In genomic region chr15:67863442-67863987, GRCh38 we compare ENCODE assay signal across 1 cellular context.
A peak's percentile ranks its signal among the peaks of the same experiment; 100 is the strongest.
TF ChIP-seq lines count a peak whose summit lies in the region.

No MANE protein-coding gene starts in this region.

TF ChIP-seq in WTC11, 78 proteins besides CTCF, POLR2A, EP300 and RAD21 (continued from another document):
- 0 out of 2 replicates have a peak, but pooled peaks have one; percentile 32 for TF ChIP-seq ZBTB21 (CRISPR knock-in tag; IDR thresholded peaks at IDR 0.05; ENCODE audit: borderline replicate concordance)
- TF ChIP-seq CREM (CRISPR knock-in tag; IDR thresholded peaks at IDR 0.05) = peak; percentile 72; the same call in 1 of the 2 replicates
- TF ChIP-seq E2F5 (CRISPR knock-in tag; IDR thresholded peaks at IDR 0.05) = peak; percentile 79; the same call in 1 of the 2 replicates
- 0 out of 2 replicates have a peak, but pooled peaks have one; percentile 40 for TF ChIP-seq SMAD4 (CRISPR knock-in tag; IDR thresholded peaks at IDR 0.05)
- no peak for TF ChIP-seq NR3C1 (CRISPR knock-in tag; conservative IDR thresholded peaks at IDR 0.05; ENCODE audit: low read depth)
